In the genomic region with DNA sequence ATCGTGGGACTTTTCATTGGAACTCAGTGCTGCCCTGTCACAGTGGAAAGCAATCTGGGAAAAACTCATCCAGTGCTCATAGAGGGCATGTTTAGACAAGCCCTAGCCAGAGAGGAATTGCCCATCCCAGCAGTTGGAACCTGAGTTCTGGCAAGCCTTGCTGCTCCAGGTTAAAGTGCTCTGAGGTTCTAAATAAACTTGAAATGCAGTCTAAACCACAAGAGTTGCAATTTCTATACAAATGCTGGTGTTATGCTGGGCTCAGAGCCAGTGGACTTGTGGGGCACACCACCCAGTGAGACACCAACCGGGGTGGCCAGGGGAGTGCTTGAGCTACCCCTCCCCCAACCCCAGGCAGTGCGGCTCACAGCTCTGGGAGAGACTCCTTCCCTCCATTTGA, we compare ENCODE assay signal across 14 cellular contexts.
DNase-seq lines count a peak whose midpoint lies in the region; ATAC-seq and TF ChIP-seq lines count a peak whose summit lies in the region.
"Had no signal": no experiment of that assay in that cellular context is flagged by ENCODE, and none has a peak within 500 bp of the region (broad histone marks: within the 10 kb centered on the region; RNA-seq: fewer than 3 reads in every experiment).

No MANE protein-coding gene starts in this region.

- no peak for TF ChIP-seq CTCF in KMS-11 (conservative IDR thresholded peaks at IDR 0.05; ENCODE audit: low read depth, low read length)
- TF ChIP-seq CTCF in epithelial cell of esophagus (IDR thresholded peaks at IDR 0.05; ENCODE audit: insufficient read depth, low read depth, low read length, missing control alignments), result no peak
- TF ChIP-seq CTCF in foreskin fibroblast (IDR thresholded peaks at IDR 0.05; ENCODE audit: low read depth, low read length), result no peak
- no peak for TF ChIP-seq CTCF in GM23338 (conservative IDR thresholded peaks at IDR 0.05; ENCODE audit: low read depth in 2 of 2)

- H3K4me3 Mint-ChIP-seq in GM23338, result no peak overlapping the region
- H3K4me3 Mint-ChIP-seq: CD4-positive, CD25-positive, alpha-beta regulatory T cell; HFFc6 had no signal

- no peaks in the 10 kb centered on the region for H3F3A ChIP-seq in GM23338 (replicated peaks; ENCODE audit: low read depth)

- peaks cover 12% of the 10 kb centered on the region; the same call in 2 of the 3 replicates for H3K36me3 Mint-ChIP-seq in GM23338 (ENCODE audit: low read depth)

- no peaks in the 10 kb centered on the region for H4K20me1 ChIP-seq in KMS-11 (ENCODE audit: insufficient read depth)
- no peaks in the 10 kb centered on the region for H4K20me1 ChIP-seq in GM23338 (replicated peaks; ENCODE audit: insufficient read depth)

- H2BK15ac ChIP-seq in mesenchymal stem cell (ENCODE audit: low read depth, poor library complexity, severe bottlenecking), result no peak overlapping the region

- H4K91ac ChIP-seq in mesenchymal stem cell (ENCODE audit: low read length), result no peak overlapping the region

- no peak overlapping the region for H2AK5ac ChIP-seq in mesenchymal stem cell (ENCODE audit: low read length, severe bottlenecking)

- no peak overlapping the region for H3K27ac Mint-ChIP-seq in GM23338
- H3K27ac Mint-ChIP-seq: CD4-positive, CD25-positive, alpha-beta regulatory T cell; HFFc6 had no signal

- 85% methylated on average over 1 of the region's 3 CpGs for WGBS in mesenchymal stem cell

- no peaks in the 10 kb centered on the region for H3K9me2 ChIP-seq in GM23338 (ENCODE audit: insufficient read depth)

- H2BK120ac ChIP-seq in mesenchymal stem cell (ENCODE audit: low read depth, low read length), result no peak overlapping the region

- H2BK12ac ChIP-seq in mesenchymal stem cell (ENCODE audit: low read length in 2 of 2), result no peak overlapping the region

- H3K27me3 ChIP-seq in KMS-11 (ENCODE audit: insufficient read depth, low read depth), result no peaks in the 10 kb centered on the region
- H3K27me3 ChIP-seq in mesenchymal stem cell (ENCODE audit: control insufficient read depth in 1 of 2, insufficient read depth in 1 of 2, low read length in 2 of 2), result peaks cover 0 to 3% of the 10 kb centered on the region in 2 experiments
- H3K27me3 ChIP-seq in GM23338 (ENCODE audit: insufficient read depth), result no peaks in the 10 kb centered on the region

- DNase-seq in RPMI8226, result peak; percentile 76
- DNase-seq in epithelial cell of esophagus (ENCODE audit: low read depth), result peak; percentile 89
- DNase-seq in mesenchymal stem cell, result no peak
- no peak for DNase-seq in foreskin fibroblast
- DNase-seq in activated CD4-positive, alpha-beta T cell treated with anti-CD3 and anti-CD28 coated beads for 4 hours, result no peak
- DNase-seq in GM23338 (ENCODE audit: low spot score), result no peak
- DNase-seq: CD4-positive, CD25-positive, alpha-beta regulatory T cell; EL; HFFc6; Karpas-422; NCI-H1436; NCI-H2081 had no signal

- no peaks in the 10 kb centered on the region for H3K4me1 Mint-ChIP-seq in GM23338

- peaks cover 9% of the 10 kb centered on the region for H3K9me3 ChIP-seq in mesenchymal stem cell (ENCODE audit: control insufficient read depth, low read length)

- peak overlapping the region; percentile 67 for H2AFZ ChIP-seq in KMS-11 (ENCODE audit: low read depth)
- no peak overlapping the region for H2AFZ ChIP-seq in mesenchymal stem cell (ENCODE audit: low read depth, low read length)
- no peak overlapping the region for H2AFZ ChIP-seq in GM23338

- H2BK5ac ChIP-seq in mesenchymal stem cell (ENCODE audit: low read depth, low read length, poor library complexity, severe bottlenecking), result no peak overlapping the region

- H3K9me3 Mint-ChIP-seq in GM23338, result peaks cover 9% of the 10 kb centered on the region; the same call in 1 of the 3 replicates

- H3K36me3 ChIP-seq in KMS-11 (ENCODE audit: insufficient read depth) (no peaks in the 10 kb centered on the region), mesenchymal stem cell (ENCODE audit: control insufficient read depth in 1 of 2, insufficient read depth in 2 of 2, low read depth in 1 of 2, low read length in 2 of 2) (no peaks in the 10 kb centered on the region), GM23338 (ENCODE audit: insufficient read depth) (no peaks in the 10 kb centered on the region)

- H4K8ac ChIP-seq in mesenchymal stem cell (ENCODE audit: low read length), result no peak overlapping the region

- peak overlapping the region; percentile 27; the same call in 1 of the 2 replicates for H3K9ac ChIP-seq in KMS-11
- H3K9ac ChIP-seq in mesenchymal stem cell (ENCODE audit: low read length), result no peak overlapping the region

- H3K79me2 ChIP-seq in KMS-11 (ENCODE audit: insufficient read depth, low read depth) (no peaks in the 10 kb centered on the region), GM23338 (replicated peaks; ENCODE audit: insufficient read depth) (no peaks in the 10 kb centered on the region)

- no peak overlapping the region for H3K23ac ChIP-seq in mesenchymal stem cell (ENCODE audit: low read length in 2 of 2)

- H3K4me3 ChIP-seq in KMS-11 (IDR thresholded peaks at IDR 0.05; ENCODE audit: insufficient read depth, low read depth, low read length) (no peak overlapping the region), epithelial cell of esophagus (ENCODE audit: low read length) (no peak overlapping the region), mesenchymal stem cell (ENCODE audit: insufficient read depth in 1 of 2, low read depth in 1 of 2, low read length in 2 of 2) (no peak overlapping the region), foreskin fibroblast (ENCODE audit: low read depth in 1 of 2, low read length in 2 of 2) (no peak overlapping the region), GM23338 (no peak overlapping the region)

- H3K4me1 ChIP-seq in KMS-11 (ENCODE audit: low read depth, poor library complexity, severe bottlenecking) (peaks cover 40% of the 10 kb centered on the region), mesenchymal stem cell (ENCODE audit: control insufficient read depth, insufficient read depth, low read depth, low read length) (no peaks in the 10 kb centered on the region), GM23338 (ENCODE audit: insufficient read depth) (no peaks in the 10 kb centered on the region)

- ATAC-seq in HG03432 (IDR thresholded peaks at IDR 0.05; ENCODE audit: unreplicated experiment) (no peak), GM23338 (no peak)

- no peak overlapping the region for H3K4ac ChIP-seq in mesenchymal stem cell (ENCODE audit: low read depth in 1 of 2, low read length in 2 of 2)

- H3K18ac ChIP-seq in mesenchymal stem cell (ENCODE audit: low read depth in 1 of 2, low read length in 2 of 2), result no peak overlapping the region

- H3K4me2 ChIP-seq in KMS-11, result peak overlapping the region; percentile 76
- no peak overlapping the region for H3K4me2 ChIP-seq in mesenchymal stem cell (ENCODE audit: low read length, poor library complexity, severe bottlenecking)
- H3K4me2 ChIP-seq in GM23338, result no peak overlapping the region

- no peaks in the 10 kb centered on the region for H3K79me1 ChIP-seq in mesenchymal stem cell (replicated peaks; ENCODE audit: low read length, poor library complexity, severe bottlenecking)

- H3K27ac ChIP-seq in KMS-11 (peak overlapping the region; percentile 85), mesenchymal stem cell (ENCODE audit: low read length, poor library complexity, severe bottlenecking) (peak overlapping the region; percentile 30), GM23338 (ENCODE audit: low read depth) (no peak overlapping the region)

- no peaks in the 10 kb centered on the region for H3K27me3 Mint-ChIP-seq in GM23338 (ENCODE audit: insufficient read depth, low read depth, poor library complexity)
- H3K27me3 Mint-ChIP-seq: CD4-positive, CD25-positive, alpha-beta regulatory T cell had no signal

- no peak overlapping the region for H3K14ac ChIP-seq in mesenchymal stem cell (ENCODE audit: low read length in 2 of 2)

TF ChIP-seq in GM23338, 12 proteins besides CTCF, POLR2A, EP300 and RAD21 (continues in another document):
- TF ChIP-seq STAT1 (IDR thresholded peaks at IDR 0.05; ENCODE audit: unreplicated experiment), result no peak
- TF ChIP-seq JUNB (IDR thresholded peaks at IDR 0.05; ENCODE audit: unreplicated experiment), result no peak
- no peak for TF ChIP-seq NANOG (IDR thresholded peaks at IDR 0.05; ENCODE audit: borderline replicate concordance)
- no peak for TF ChIP-seq POLR2AphosphoS5 (IDR thresholded peaks at IDR 0.05; ENCODE audit: low read depth)
- no peak for TF ChIP-seq EZH2 (IDR thresholded peaks at IDR 0.05; ENCODE audit: low read depth, unreplicated experiment)

Comparison
In these comparisons a context has a peak if more than half of its experiments do, and no peak if none do; other contexts are left out.
1. DNase-seq: peak in RPMI8226 (single experiment) and epithelial cell of esophagus (single experiment); none in mesenchymal stem cell (single experiment), foreskin fibroblast (0 of 2), activated CD4-positive, alpha-beta T cell treated with anti-CD3 and anti-CD28 coated beads for 4 hours (0 of 2) and GM23338 (single experiment).